ENCODE assay signal across 28 cellular contexts in the genomic region with DNA sequence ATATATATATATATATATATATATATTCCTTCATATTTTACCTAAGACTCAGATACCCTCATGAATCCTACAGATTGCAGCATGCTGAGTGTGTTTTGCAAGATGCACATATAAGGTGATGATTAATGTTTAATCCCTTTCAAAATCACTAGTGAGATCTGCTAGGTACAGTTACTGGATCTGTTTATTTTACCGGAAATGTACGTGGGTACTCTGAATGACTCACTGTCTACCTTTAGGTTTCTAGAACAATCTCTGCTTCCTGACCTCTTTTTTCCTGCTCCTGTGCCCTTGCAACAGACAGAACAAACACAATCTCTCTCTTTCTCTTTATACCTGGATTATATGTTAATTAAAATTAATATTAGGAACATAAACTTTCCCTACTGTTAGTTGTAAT.
DNase-seq lines count a peak whose midpoint lies in the region; ATAC-seq, FAIRE-seq and TF ChIP-seq lines count a peak whose summit lies in the region.
"Had no signal": no experiment of that assay in that cellular context is flagged by ENCODE, and none has a peak within 500 bp of the region (broad histone marks: within the 10 kb centered on the region; RNA-seq: fewer than 3 reads in every experiment).

No MANE protein-coding gene starts in this region.

- dilution Hi-C loops in mammary epithelial cell (cut with HindIII; ENCODE audit: low sequenced_read_pairs), result no loop called here

- 13% methylated on average over 2 of the region's 2 CpGs for WGBS in mammary epithelial cell (ENCODE audit: low coverage, missing lambda C conversion rate)
- WGBS in gastroesophageal sphincter (ENCODE audit: low coverage in 1 of 2), 2 donors, result 64 to 67% methylated on average over 2 of the region's 2 CpGs

- H3K9me2 ChIP-seq in PC-3 (replicated peaks; ENCODE audit: low read length), result no peaks in the 10 kb centered on the region

- TF ChIP-seq CTCF in PC-3 (conservative IDR thresholded peaks at IDR 0.05; ENCODE audit: low read depth, low read length) (no peak), mammary epithelial cell (conservative IDR thresholded peaks at IDR 0.05 in 1 of 2, IDR thresholded peaks at IDR 0.05 in 1 of 2; ENCODE audit: extremely low read depth in 1 of 2, insufficient read depth in 1 of 2, low read depth in 1 of 2, low read length in 2 of 2) (no peak), GM20000 (IDR thresholded peaks at IDR 0.05; ENCODE audit: extremely low read depth, missing control alignments) (no peak), gastroesophageal sphincter (IDR thresholded peaks at IDR 0.05) (no peak)

- CTCF ChIA-PET in PC-3 (lab: Charles Lee) (no interaction called here), mammary epithelial cell (lab: Charles Lee; ENCODE audit: low non-redundant PET) (no interaction called here)

- H3K36me3 ChIP-seq in PC-3 (ENCODE audit: low read depth, low read length) (no peaks in the 10 kb centered on the region), mammary epithelial cell (ENCODE audit: insufficient read depth, low read length) (no peaks in the 10 kb centered on the region), gastroesophageal sphincter (no peaks in the 10 kb centered on the region)
- H3K36me3 ChIP-seq: right atrium auricular region, SJCRH30, WERI-Rb-1 had no signal

- TF ChIP-seq EP300 in gastroesophageal sphincter (IDR thresholded peaks at IDR 0.05), result no peak

- no peak overlapping the region for H3K4me2 ChIP-seq in PC-3 (ENCODE audit: low read length)
- H3K4me2 ChIP-seq in mammary epithelial cell (ENCODE audit: insufficient read depth, low read depth, low read length), result no peak overlapping the region

- H2AFZ ChIP-seq in PC-3 (ENCODE audit: low read length), result no peak overlapping the region
- H2AFZ ChIP-seq in mammary epithelial cell (ENCODE audit: low read depth, low read length), result no peak overlapping the region
- H2AFZ ChIP-seq: parathyroid adenoma had no signal

- in situ Hi-C loops in mammary epithelial cell (cut with MboI; ENCODE audit: low sequenced_read_pairs in 2 of 2), result no loop called here

- H3K4me3 ChIP-seq in PC-3 (ENCODE audit: low read length), result no peak overlapping the region
- no peak overlapping the region for H3K4me3 ChIP-seq in mammary epithelial cell (replicated peaks in 1 of 3; ENCODE audit: insufficient read depth in 1 of 3, low read depth in 2 of 3, low read length in 3 of 3)
- no peak overlapping the region for H3K4me3 ChIP-seq in gastroesophageal sphincter
- H3K4me3 ChIP-seq: dorsolateral prefrontal cortex, right atrium auricular region, SJCRH30 had no signal

- no peaks in the 10 kb centered on the region for H3K9me3 ChIP-seq in PC-3 (ENCODE audit: low read length)
- H3K9me3 ChIP-seq in mammary epithelial cell (replicated peaks; ENCODE audit: insufficient read depth, low read length), result no peaks in the 10 kb centered on the region
- H3K9me3 ChIP-seq in gastroesophageal sphincter, result no peaks in the 10 kb centered on the region
- H3K9me3 ChIP-seq: right atrium auricular region, SJCRH30 had no signal

- DNase-seq in DMS53 (lab: John Stamatoyannopoulos, UW), result peak; percentile 86
- DNase-seq in PC-3, result peak; percentile 45
- peak; percentile 64 for DNase-seq in mammary epithelial cell
- no peak for DNase-seq in GM20000 (ENCODE audit: low spot score)
- DNase-seq in HTR-8/SVneo (ENCODE audit: insufficient read length, low spot score), result no peak
- DNase-seq: activated CD4-positive, alpha-beta T cell treated with anti-CD3 and anti-CD28 coated beads, Interleukin-2, amount 10 ng/mL, durations not matched to agents 24 days and 14 days; activated gamma-delta T cell treated with Interleukin-2 at 50 U/mL for 16 hours; activated naive CD8-positive, alpha-beta T cell treated with anti-CD3 and anti-CD28 coated beads, Interleukin-2, amount 10 ng/mL, durations not matched to agents 7 days and 5 days; activated T-cell treated with anti-CD3 and anti-CD28 coated beads, Interleukin-2, amount 50 U/mL, for 24 hours; CD4-positive, CD25-positive, alpha-beta regulatory T cell; cerebellar nuclear complex; dorsolateral prefrontal cortex; left ventricle myocardium superior; NCI-H446; NCI-H748 treated with DMSO at 0.1 percent for 48 hours; SJCRH30; stimulated activated CD4-positive, alpha-beta T cell treated with anti-CD3 and anti-CD28 coated beads, Interleukin-1b, Interleukin-23, amount 100 ng/mL, for 48 hours; stimulated activated naive CD4-positive, alpha-beta T cell treated with Interleukin-2 at 50 U/mL for 16 hours; T1000; WERI-Rb-1 had no signal

- POLR2A ChIA-PET in PC-3 (lab: Charles Lee; ENCODE audit: unreplicated experiment), result no interaction called here

- no peak for ATAC-seq in PC-3
- ATAC-seq in GM19328 (IDR thresholded peaks at IDR 0.05; ENCODE audit: unreplicated experiment), result no peak
- ATAC-seq in gastroesophageal sphincter, result no peak
- ATAC-seq: left ventricle myocardium superior had no signal

- H3F3A ChIP-seq in PC-3 (ENCODE audit: low read length, unreplicated experiment), result no peaks in the 10 kb centered on the region

- intact Hi-C loops in PC-3 (cut with micrococcal nuclease) (no loop called here), mammary epithelial cell (cut with micrococcal nuclease) (no loop called here)

- H4K20me1 ChIP-seq in PC-3 (ENCODE audit: low read length) (no peaks in the 10 kb centered on the region), mammary epithelial cell (ENCODE audit: insufficient read depth, low read length) (no peaks in the 10 kb centered on the region)

- no peaks in the 10 kb centered on the region for H3K79me2 ChIP-seq in PC-3 (ENCODE audit: low read length)
- H3K79me2 ChIP-seq in mammary epithelial cell (ENCODE audit: insufficient read depth, low read length), result no peaks in the 10 kb centered on the region
- H3K79me2 ChIP-seq: parathyroid adenoma had no signal

- TF ChIP-seq POLR2A in gastroesophageal sphincter (IDR thresholded peaks at IDR 0.05), result no peak

- FAIRE-seq in islet of Langerhans (lab: Jason Lieb, UNC), result peak; percentile 96
- FAIRE-seq in HTR-8/SVneo (lab: Jason Lieb, UNC), result no peak
- FAIRE-seq: A204.1, H54 had no signal

- H3K9ac ChIP-seq in PC-3 (ENCODE audit: low read length) (no peak overlapping the region), mammary epithelial cell (ENCODE audit: insufficient read depth, low read length) (no peak overlapping the region)
- H3K9ac ChIP-seq: parathyroid adenoma had no signal

- H3K4me1 ChIP-seq in PC-3 (ENCODE audit: insufficient read depth, low read length), result no peaks in the 10 kb centered on the region
- H3K4me1 ChIP-seq in mammary epithelial cell (ENCODE audit: insufficient read depth, low read length), result no peaks in the 10 kb centered on the region
- H3K4me1 ChIP-seq in gastroesophageal sphincter, result no peaks in the 10 kb centered on the region
- H3K4me1 ChIP-seq: parathyroid adenoma, right atrium auricular region, SJCRH30 had no signal

- no peaks in the 10 kb centered on the region for H3K27me3 ChIP-seq in PC-3 (ENCODE audit: low read length)
- no peaks in the 10 kb centered on the region for H3K27me3 ChIP-seq in mammary epithelial cell (ENCODE audit: insufficient read depth, low read length)
- no peaks in the 10 kb centered on the region for H3K27me3 ChIP-seq in gastroesophageal sphincter
- H3K27me3 ChIP-seq: right atrium auricular region, SJCRH30 had no signal

- BruUV-seq in PC-3 (replicated peaks; lab: Mats Ljungman, UMichigan) (no TSS peak), mammary epithelial cell (replicated peaks; lab: Mats Ljungman, UMichigan) (no TSS peak)

- H3K27ac ChIP-seq in PC-3 (ENCODE audit: low read length) (no peak overlapping the region), mammary epithelial cell (ENCODE audit: insufficient read depth, low read depth, low read length) (peak overlapping the region; percentile 38), gastroesophageal sphincter (no peak overlapping the region)
- H3K27ac ChIP-seq: dorsolateral prefrontal cortex, HL-60, parathyroid adenoma, right atrium auricular region, SJCRH30, WERI-Rb-1 had no signal

Comparison
In these comparisons a context has a peak if more than half of its experiments do, and no peak if none do; other contexts are left out.
1. DNase-seq: peak in DMS53 (single experiment), PC-3 (single experiment) and mammary epithelial cell (single experiment); none in GM20000 (single experiment) and HTR-8/SVneo (single experiment).